Comparison of ENCODE assay signal across 8 cellular contexts in the genomic region with DNA sequence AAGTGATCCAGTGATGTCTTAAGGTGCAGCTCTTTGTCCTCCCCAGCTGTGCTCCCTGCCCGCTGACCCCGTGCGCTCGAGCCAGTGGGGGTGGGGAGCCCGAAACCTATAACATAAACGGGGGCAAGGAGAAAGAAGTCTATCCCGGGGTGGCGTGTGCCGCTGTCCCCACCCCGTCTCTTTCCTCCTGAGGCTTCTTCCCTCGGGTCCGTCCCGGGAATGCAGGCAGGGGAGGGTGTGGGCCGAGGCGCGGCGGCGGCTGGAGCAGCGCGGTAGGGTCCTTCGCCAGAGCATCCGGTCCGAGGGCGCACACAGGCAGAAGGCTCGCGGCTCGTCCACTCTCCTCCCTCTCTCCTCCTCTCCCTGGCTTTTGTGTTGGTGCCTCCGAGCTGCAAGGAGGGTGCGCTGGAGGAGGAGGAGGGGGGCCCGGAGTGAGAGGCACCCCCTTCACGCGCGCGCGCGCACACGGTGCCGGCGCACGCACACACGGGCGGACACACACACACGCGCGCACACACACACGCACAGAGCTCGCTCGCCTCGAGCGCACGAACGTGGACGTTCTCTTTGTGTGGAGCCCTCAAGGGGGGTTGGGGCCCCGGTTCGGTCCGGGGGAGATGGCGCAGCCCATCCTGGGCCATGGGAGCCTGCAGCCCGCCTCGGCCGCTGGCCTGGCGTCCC. TPM values are rescaled to one million over a fixed set of nuclear protein-coding genes. Genes with fewer than 3 reads are reported as not detected.
DNase-seq lines count a peak whose midpoint lies in the region; ATAC-seq and TF ChIP-seq lines count a peak whose summit lies in the region.

Gene RAB33A, plus strand, starts transcription at position 517 of the 681 bp plus-strand sequence. Its CDS starts 101 bp downstream, at position 618.

- TF ChIP-seq EP300 in transverse colon (IDR thresholded peaks at IDR 0.05; ENCODE audit: low read depth), result no peak

- H3K27ac Mint-ChIP-seq in naive B cell, result peak within 1 kb of the TSS in 4 of 6 donors; percentile 49 to 83 (median 78)

- 50% methylated on average over 6 of the region's 61 CpGs; no CpG with 5 or more reads in 1 of the 2 donors for WGBS in esophagus squamous epithelium, 2 donors
- WGBS in transverse colon (ENCODE audit: low coverage in 1 of 2), 2 donors, result 52% methylated on average over 44 of the region's 61 CpGs; no CpG with 5 or more reads in 1 of the 2 donors

- H3K27ac ChIP-seq in cardiac muscle cell (no peak within 1 kb of the TSS), esophagus squamous epithelium (peak within 1 kb of the TSS in 2 of 4 donors; percentile 62 to 69), transverse colon (peak within 1 kb of the TSS; percentile 47 to 74 (median 62))

- TF ChIP-seq POLR2A in esophagus squamous epithelium (IDR thresholded peaks at IDR 0.05) (no peak), transverse colon (IDR thresholded peaks at IDR 0.05) (no peak)

- no peaks in the 10 kb centered on the region for H3K27me3 Mint-ChIP-seq in naive B cell

- ATAC-seq in Right ventricle myocardium inferior, result no peak
- peak; percentile 43 to 46 for ATAC-seq in naive B cell (ENCODE audit: low read depth in 2 of 2)

- DNase-seq in cardiac muscle cell (ENCODE audit: low read depth in 1 of 2, low spot score in 1 of 2) (peak; percentile 29), Right ventricle myocardium inferior (ENCODE audit: missing footprints) (no peak), NCI-H128 (lab: John Stamatoyannopoulos, UW; ENCODE audit: unreplicated experiment) (peak; percentile 12), activated T-cell treated with anti-CD3 and anti-CD28 coated beads for 48 hours (ENCODE audit: low read depth) (peak; percentile 15), esophagus squamous epithelium (lab: John Stamatoyannopoulos, UW) (no peak), naive B cell (no peak), transverse colon (peak; percentile 13), NCI-H187 treated with DMSO at 0.1 percent for 48 hours (lab: John Stamatoyannopoulos, UW) (no peak)

- H3K9me3 Mint-ChIP-seq in naive B cell, result no peaks in the 10 kb centered on the region

- H3K4me3 Mint-ChIP-seq in naive B cell, result peak within 1 kb of the TSS; percentile 80 to 93 (median 89)

- in situ Hi-C loops in transverse colon (cut with MboI; ENCODE audit: low pct_ligation_motif_present in 1 of 4, low pct_unique_long_range_greater_than_20kb in 1 of 4, low sequenced_read_pairs in 3 of 4), result no loop called here

- intact Hi-C loops in Right ventricle myocardium inferior (cut with DNase I) (no loop called here), esophagus squamous epithelium (cut with DNase I) (no loop called here), transverse colon (cut with DNase I; ENCODE audit: low total_unique reads) (no loop called here)

- H3K9me3 ChIP-seq in cardiac muscle cell (ENCODE audit: low read depth), result no peaks in the 10 kb centered on the region
- H3K9me3 ChIP-seq in esophagus squamous epithelium, result no peaks in the 10 kb centered on the region
- H3K9me3 ChIP-seq in transverse colon, result no peaks in the 10 kb centered on the region

- TF ChIP-seq CTCF in cardiac muscle cell (IDR thresholded peaks at IDR 0.05; ENCODE audit: low read depth, low read length) (no peak), esophagus squamous epithelium (IDR thresholded peaks at IDR 0.05) (no peak), transverse colon (IDR thresholded peaks at IDR 0.05) (no peak)

- no peaks in the 10 kb centered on the region for H3K27me3 ChIP-seq in cardiac muscle cell
- peaks cover 0 to 21% (median 0%) of the 10 kb centered on the region in 4 donors for H3K27me3 ChIP-seq in esophagus squamous epithelium
- peaks cover 8% of the 10 kb centered on the region for H3K27me3 ChIP-seq in transverse colon

- no peaks in the 10 kb centered on the region for H3K36me3 Mint-ChIP-seq in naive B cell

- H3K4me1 ChIP-seq in cardiac muscle cell (ENCODE audit: low read depth), result peaks cover 8% of the 10 kb centered on the region
- H3K4me1 ChIP-seq in esophagus squamous epithelium, result peaks cover 0 to 42% (median 3%) of the 10 kb centered on the region in 3 donors
- peaks cover 0 to 18% (median 2%) of the 10 kb centered on the region in 4 donors for H3K4me1 ChIP-seq in transverse colon

- H3K36me3 ChIP-seq in cardiac muscle cell (no peaks in the 10 kb centered on the region), esophagus squamous epithelium (no peaks in the 10 kb centered on the region), transverse colon (no peaks in the 10 kb centered on the region)

- H3K4me3 ChIP-seq in cardiac muscle cell (peak within 1 kb of the TSS; percentile 35), esophagus squamous epithelium (peak within 1 kb of the TSS; percentile 27 to 68 (median 44)), transverse colon (peak within 1 kb of the TSS; percentile 19 to 55 (median 31))

- H3K4me1 Mint-ChIP-seq in naive B cell, result peaks cover 21 to 46% (median 36%) of the 10 kb centered on the region in 3 donors

RNA-seq across cellular contexts. Expression of gene RAB33A, which starts in this region (rescaled TPM):
- 2.8 and 8.9 TPM in 2 replicates for total RNA-seq in cardiac muscle cell
- 1.9 and 7.2 TPM in 2 replicates for polyA plus RNA-seq in cardiac muscle cell
- 0.32 TPM for total RNA-seq in Right ventricle myocardium inferior
- total RNA-seq in esophagus squamous epithelium, result under 1 TPM in 1 of 4 donors, not detected in 3; 0.38 TPM
- 1 to 10 TPM in 4 of 6 donors, under 1 TPM in 1, not detected in 1; 0.69 to 2.2 (median 1.9) TPM for polyA plus RNA-seq in naive B cell (ENCODE audit: low read depth in 6 of 6)
- 1 to 10 TPM in 1 of 4 donors, under 1 TPM in 2, not detected in 1; 0.79 to 6.2 (median 0.82) TPM for total RNA-seq in transverse colon

Comparison
In these comparisons a context has a peak if more than half of its experiments do, and no peak if none do; other contexts are left out.
1. DNase-seq: peak in cardiac muscle cell (2 of 2), NCI-H128 (single experiment), activated T-cell treated with anti-CD3 and anti-CD28 coated beads for 48 hours (single experiment) and transverse colon (single experiment); none in Right ventricle myocardium inferior (single experiment), esophagus squamous epithelium (single experiment), naive B cell (single experiment) and NCI-H187 treated with DMSO at 0.1 percent for 48 hours (single experiment).
2. Peak in every context shown above with its lines, with median percentiles within 50 percentile points of each other: H3K4me3 ChIP-seq.